ENCODE assay signal across 8 cellular contexts in genomic region chr16:89873109-89873821, GRCh38. TPM values are rescaled to one million over a fixed set of nuclear protein-coding genes. Genes with fewer than 3 reads are reported as not detected.
DNase-seq lines count a peak whose midpoint lies in the region; FAIRE-seq and TF ChIP-seq lines count a peak whose summit lies in the region.

Gene TCF25, plus strand, starts transcription at chr16:89873592. Its CDS starts 76 bp downstream, at chr16:89873668.

- H4K91ac ChIP-seq in H9 (ENCODE audit: insufficient read length, low read depth, low read length) = no peak within 1 kb of the TSS
- H4K91ac ChIP-seq in neuronal stem cell (ENCODE audit: low read depth, low read length, poor library complexity) = peak within 1 kb of the TSS; percentile 85

- H3K9me3 ChIP-seq in H9 (ENCODE audit: control insufficient read depth, low read depth, low read length) = peaks cover under 1% of the 10 kb centered on the region
- no peaks in the 10 kb centered on the region for H3K9me3 ChIP-seq in MM.1S (replicated peaks; ENCODE audit: insufficient read depth, low read length)
- H3K9me3 ChIP-seq in neuronal stem cell (replicated peaks in 1 of 2; ENCODE audit: control insufficient read depth in 2 of 2, insufficient read depth in 1 of 2, low read depth in 1 of 2, low read length in 2 of 2) = peaks cover 2 to 13% of the 10 kb centered on the region in 2 donors
- no peaks in the 10 kb centered on the region for H3K9me3 ChIP-seq in subcutaneous abdominal adipose tissue (ENCODE audit: control insufficient read depth in 5 of 5, low read length in 5 of 5)

- no peak for FAIRE-seq in frontal cortex (lab: Jason Lieb, UNC)

- H3K4me2 ChIP-seq in H9 (ENCODE audit: insufficient read depth, insufficient read length, low read length) = peak within 1 kb of the TSS; percentile 74
- H3K4me2 ChIP-seq in MM.1S (ENCODE audit: low read depth, low read length) = peak within 1 kb of the TSS; percentile 72
- peak within 1 kb of the TSS; percentile 93 for H3K4me2 ChIP-seq in neuronal stem cell (ENCODE audit: insufficient read depth, low read length, poor library complexity, severe bottlenecking)

- peak within 1 kb of the TSS; percentile 96 for H3K14ac ChIP-seq in H9 (ENCODE audit: insufficient read depth, low read length)
- H3K14ac ChIP-seq in neuronal stem cell (ENCODE audit: low read length) = peak within 1 kb of the TSS; percentile 97

- H3K18ac ChIP-seq in H9 (ENCODE audit: insufficient read length, low read depth, low read length) = peak within 1 kb of the TSS; percentile 90
- peak within 1 kb of the TSS; percentile 99 for H3K18ac ChIP-seq in neuronal stem cell (ENCODE audit: low read length)

- H3K4me1 Mint-ChIP-seq in H9 = peaks cover 3 to 9% of the 10 kb centered on the region in 2 experiments; a peak in 2 of 4 replicates

- H3K9me2 ChIP-seq in MM.1S (replicated peaks; ENCODE audit: insufficient read depth, low read length) = no peaks in the 10 kb centered on the region

- H2AK5ac ChIP-seq in H9 (ENCODE audit: insufficient read length, low read length) (no peak within 1 kb of the TSS), neuronal stem cell (ENCODE audit: low read depth, low read length) (peak within 1 kb of the TSS; percentile 99)

- H3K4ac ChIP-seq in H9 (ENCODE audit: low read depth, low read length) (no peak within 1 kb of the TSS; the same call in 1 of the 2 replicates), neuronal stem cell (ENCODE audit: low read length) (peak within 1 kb of the TSS; percentile 93)

- H2BK15ac ChIP-seq in H9 (ENCODE audit: low read depth, low read length) = no peak within 1 kb of the TSS
- peak within 1 kb of the TSS; percentile 67 for H2BK15ac ChIP-seq in neuronal stem cell (ENCODE audit: low read length)

- no peaks in the 10 kb centered on the region for H3K36me3 ChIP-seq in MM.1S (replicated peaks; ENCODE audit: insufficient read depth, low read length)
- peaks cover 6 to 38% of the 10 kb centered on the region in 2 donors for H3K36me3 ChIP-seq in neuronal stem cell (replicated peaks in 1 of 2; ENCODE audit: control insufficient read depth in 2 of 2, insufficient read depth in 2 of 2, low read length in 2 of 2)
- H3K36me3 ChIP-seq in subcutaneous abdominal adipose tissue (ENCODE audit: control insufficient read depth in 5 of 5, insufficient read depth in 5 of 5, low read length in 5 of 5) = peaks cover 0 to 8% (median 6%) of the 10 kb centered on the region in 5 donors

- H3K4me1 ChIP-seq in H9 (ENCODE audit: insufficient read depth, low read length) (no peaks in the 10 kb centered on the region), MM.1S (ENCODE audit: low read length) (0 out of 2 replicates have a peak, but pooled peaks cover 3% of the 10 kb centered on the region), neuronal stem cell (ENCODE audit: control insufficient read depth in 2 of 2, insufficient read depth in 1 of 2, low read depth in 1 of 2, low read length in 2 of 2) (peaks cover 5 to 8% of the 10 kb centered on the region in 2 donors), subcutaneous abdominal adipose tissue (ENCODE audit: control insufficient read depth in 5 of 5, insufficient read depth in 5 of 5, low read length in 5 of 5) (peaks cover 0 to 29% (median 22%) of the 10 kb centered on the region in 5 donors)

- no peak within 1 kb of the TSS for H3K23ac ChIP-seq in H9 (ENCODE audit: insufficient read length, low read depth, low read length)
- peak within 1 kb of the TSS; percentile 99 for H3K23ac ChIP-seq in neuronal stem cell (ENCODE audit: low read depth, low read length, poor library complexity)

- no peak within 1 kb of the TSS for H2AFZ ChIP-seq in H9 (ENCODE audit: low read length)
- H2AFZ ChIP-seq in MM.1S (ENCODE audit: low read length) = 0 out of 2 replicates have a peak within 1 kb of the TSS, but pooled peaks have one; percentile 15
- peak within 1 kb of the TSS; percentile 98 for H2AFZ ChIP-seq in neuronal stem cell (ENCODE audit: low read length)

- peaks cover 2% of the 10 kb centered on the region; the same call in 1 of the 2 replicates for H3K79me2 ChIP-seq in H9 (ENCODE audit: insufficient read depth, low read length)
- peaks cover 35% of the 10 kb centered on the region for H3K79me2 ChIP-seq in MM.1S (ENCODE audit: low read length)

- H3K4me3 Mint-ChIP-seq in H9 = peak within 1 kb of the TSS; percentile 84 to 91

- H3K36me3 Mint-ChIP-seq in H9 (ENCODE audit: insufficient read depth in 1 of 3, low read depth in 3 of 3) = peaks cover 19 to 30% (median 24%) of the 10 kb centered on the region in 3 experiments

- WGBS in H9 (ENCODE audit: extremely low coverage, insufficient read length, low lambda C conversion rate) = no CpG with 5 or more reads among the region's 89 CpGs
- no CpG with 5 or more reads among the region's 89 CpGs for WGBS in neuronal stem cell (ENCODE audit: extremely low coverage in 2 of 2, insufficient read length in 2 of 2, insufficient replicate concordance in 1 of 2), 2 donors

- no peak within 1 kb of the TSS for H2BK12ac ChIP-seq in H9 (ENCODE audit: insufficient read length, low read depth, low read length)
- peak within 1 kb of the TSS; percentile 41 for H2BK12ac ChIP-seq in neuronal stem cell (ENCODE audit: low read length)

- 0 out of 2 replicates have a peak, but pooled peaks cover 5% of the 10 kb centered on the region for H3F3A ChIP-seq in MM.1S (ENCODE audit: insufficient read depth, low read length)

- H2BK20ac ChIP-seq in H9 (ENCODE audit: low read depth, low read length, poor library complexity, severe bottlenecking) = no peak within 1 kb of the TSS

- no peaks in the 10 kb centered on the region for H3K27me3 Mint-ChIP-seq in H9 (ENCODE audit: low read depth)

- peak within 1 kb of the TSS; percentile 94 to 98 (median 98); a peak in 6 of 7 replicates for H3K27ac Mint-ChIP-seq in H9

- H3T11ph ChIP-seq in H9 (ENCODE audit: low read length) = no peak within 1 kb of the TSS

- H3K9ac ChIP-seq in H9 (ENCODE audit: extremely low read depth, insufficient read length, low read length) (peak within 1 kb of the TSS; percentile 78), MM.1S (ENCODE audit: low read length) (peak within 1 kb of the TSS; percentile 93), neuronal stem cell (ENCODE audit: low read depth, low read length, poor library complexity) (peak within 1 kb of the TSS; percentile 99), subcutaneous abdominal adipose tissue (ENCODE audit: low read length in 5 of 5) (peak within 1 kb of the TSS in 4 of 5 donors; percentile 88 to 98 (median 94))

- no peak for TF ChIP-seq CTCF in H9 (conservative IDR thresholded peaks at IDR 0.05)
- no peak for TF ChIP-seq CTCF in MM.1S (IDR thresholded peaks at IDR 0.05; ENCODE audit: low read length)

- H2BK120ac ChIP-seq in H9 (ENCODE audit: low read depth, low read length, poor library complexity, severe bottlenecking) = no peak within 1 kb of the TSS
- H2BK120ac ChIP-seq in neuronal stem cell (ENCODE audit: low read depth, low read length) = peak within 1 kb of the TSS; percentile 81

- H3K27me3 ChIP-seq in H9 (ENCODE audit: insufficient read depth, low read length) (no peaks in the 10 kb centered on the region), MM.1S (replicated peaks; ENCODE audit: insufficient read depth, low read length) (no peaks in the 10 kb centered on the region), neuronal stem cell (ENCODE audit: control insufficient read depth in 3 of 3, insufficient read depth in 3 of 3, low read depth in 1 of 3, low read length in 3 of 3) (no peaks in the 10 kb centered on the region), subcutaneous abdominal adipose tissue (ENCODE audit: control insufficient read depth in 5 of 5, insufficient read depth in 4 of 5, low read length in 5 of 5) (no peaks in the 10 kb centered on the region)

- H4K5ac ChIP-seq in H9 (ENCODE audit: insufficient read length, low read depth, low read length) = no peak within 1 kb of the TSS

- peak; percentile 93 for DNase-seq in ELF-1 (ENCODE audit: low read depth, low spot score)
- peak; percentile 88 for DNase-seq in H9
- peak; percentile 66 for DNase-seq in MM.1S
- peak; percentile 89 for DNase-seq in SK-N-DZ (ENCODE audit: low spot score)
- DNase-seq in activated naive CD4-positive, alpha-beta T cell treated with Interleukin-2 at 50 U/mL for 16 hours = peak; percentile 84
- peak; percentile 85 to 87 for DNase-seq in frontal cortex (ENCODE audit: low spot score in 2 of 2)
- peak; percentile 95 for DNase-seq in neuronal stem cell (ENCODE audit: low spot score)

- peaks cover 5% of the 10 kb centered on the region for H3K23me2 ChIP-seq in H9 (ENCODE audit: insufficient read length, low read depth, low read length, poor library complexity, severe bottlenecking)

- H3K79me1 ChIP-seq in H9 (ENCODE audit: insufficient read depth, low read depth, low read length, poor library complexity, severe bottlenecking) = no peaks in the 10 kb centered on the region
- H3K79me1 ChIP-seq in neuronal stem cell (ENCODE audit: low read depth, low read length) = no peaks in the 10 kb centered on the region

- no peak within 1 kb of the TSS for H4K8ac ChIP-seq in H9 (replicated peaks; ENCODE audit: insufficient read length, low read depth, low read length)
- H4K8ac ChIP-seq in neuronal stem cell (ENCODE audit: low read depth, low read length) = peak within 1 kb of the TSS; percentile 92

- H3K56ac ChIP-seq in H9 (ENCODE audit: insufficient read length, low read depth, low read length) = no peak within 1 kb of the TSS

- H4K20me1 ChIP-seq in H9 (ENCODE audit: control insufficient read depth, insufficient read depth, insufficient read length) (no peaks in the 10 kb centered on the region), MM.1S (ENCODE audit: insufficient read depth, low read length) (no peaks in the 10 kb centered on the region)

- H3K27ac ChIP-seq in H9 (ENCODE audit: insufficient read length, low read depth, low read length) (peak within 1 kb of the TSS; percentile 85), MM.1S (ENCODE audit: low read length) (peak within 1 kb of the TSS; percentile 98), neuronal stem cell (replicated peaks; ENCODE audit: low read length) (peak within 1 kb of the TSS; percentile 99), subcutaneous abdominal adipose tissue (ENCODE audit: low read depth, low read length) (peak within 1 kb of the TSS; percentile 99)

- peak within 1 kb of the TSS; percentile 75 for H3K4me3 ChIP-seq in MM.1S (ENCODE audit: low read length)
- H3K4me3 ChIP-seq in neuronal stem cell (ENCODE audit: low read length in 2 of 2) = peak within 1 kb of the TSS; percentile 86 to 95
- peak within 1 kb of the TSS; percentile 65 to 88 (median 79) for H3K4me3 ChIP-seq in subcutaneous abdominal adipose tissue (ENCODE audit: low read depth in 1 of 5, low read length in 5 of 5)

- H2BK5ac ChIP-seq in H9 (ENCODE audit: insufficient read length, low read length) = peak within 1 kb of the TSS; percentile 69
- H2BK5ac ChIP-seq in neuronal stem cell (ENCODE audit: low read length) = peak within 1 kb of the TSS; percentile 98

- peaks cover 7 to 14% of the 10 kb centered on the region in 2 experiments for H3K9me3 Mint-ChIP-seq in H9

RNA-seq across cellular contexts. Expression of gene TCF25, which starts in this region (rescaled TPM):
- total RNA-seq in H9 (2021) (109 and 124 TPM in 2 replicates), frontal cortex (177 TPM)
- 135 and 156 TPM in 2 replicates for polyA plus RNA-seq in SK-N-DZ (2014; cell fraction: cytosol; rRNA removed)
- 277 and 365 TPM in 2 replicates for polyA plus RNA-seq in SK-N-DZ (2014; cell fraction: nucleus; rRNA removed)
- polyA plus RNA-seq in neuronal stem cell (2013, experiment 1 of 2) = 136 TPM
- polyA plus RNA-seq in neuronal stem cell (2013, experiment 2 of 2) = 136 TPM

Comparison
In these comparisons a context has a peak if more than half of its experiments do, and no peak if none do; other contexts are left out.
1. Peak in every context shown above with its lines: DNase-seq, H3K4me3 ChIP-seq and H3K27ac ChIP-seq.